ENCODE assay signal across 9 cellular contexts in the genomic region with DNA sequence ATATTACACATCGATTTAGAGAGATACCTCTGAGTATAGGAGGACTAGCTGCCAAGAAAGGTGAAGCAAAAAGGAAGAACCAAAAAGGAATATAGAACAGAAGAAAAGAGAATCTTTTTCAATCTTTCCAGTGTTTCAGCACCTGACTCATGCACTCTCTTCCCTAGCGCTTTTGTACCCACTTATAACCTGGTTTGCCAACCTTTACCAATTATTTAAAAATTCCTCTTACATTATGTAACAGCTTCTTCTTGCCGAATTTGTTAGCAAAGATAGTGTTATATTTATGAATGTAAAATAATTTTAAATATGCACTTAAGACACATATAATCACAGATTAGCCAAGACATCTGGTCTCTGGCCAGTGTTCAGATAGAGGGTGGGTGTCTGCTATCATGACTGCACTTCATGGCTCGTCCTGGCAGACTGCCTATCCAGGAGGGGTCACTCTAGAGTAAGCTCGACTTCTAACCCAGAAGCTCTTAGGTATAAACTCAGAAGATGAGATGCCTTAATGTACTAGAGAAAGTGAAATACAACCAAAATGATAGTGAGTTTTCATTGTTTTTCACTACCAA.
DNase-seq lines count a peak whose midpoint lies in the region; TF ChIP-seq lines count a peak whose summit lies in the region.
"Had no signal": no experiment of that assay in that cellular context is flagged by ENCODE, and none has a peak within 500 bp of the region (broad histone marks: within the 10 kb centered on the region; RNA-seq: fewer than 3 reads in every experiment).

No MANE protein-coding gene starts in this region.

- DNase-seq in Calu3 (peak; percentile 57), HFFc6 (peak; percentile 9), adipocyte (ENCODE audit: low read depth) (peak; percentile 20), kidney epithelial cell (ENCODE audit: low read depth) (no peak), OCI-M2 (lab: John Stamatoyannopoulos, UW; ENCODE audit: unreplicated experiment) (no peak), SW 1271 (lab: John Stamatoyannopoulos, UW) (no peak), activated gamma-delta T cell treated with Interleukin-2 at 50 U/mL for 16 hours (no peak)
- DNase-seq in activated effector memory CD4-positive, alpha-beta T cell treated with anti-CD3 and anti-CD28 coated beads, Interleukin-2, amount 50 U/mL, for 16 hours = no peak
- DNase-seq: cerebellar nuclear complex had no signal

- H3K36me3 Mint-ChIP-seq in Calu3 (ENCODE audit: insufficient read depth, unreplicated experiment) (no peaks in the 10 kb centered on the region), HFFc6 (ENCODE audit: low read depth) (no peaks in the 10 kb centered on the region; the same call in 1 of the 2 replicates)

- no peaks in the 10 kb centered on the region for H3K27me3 ChIP-seq in adipocyte (replicated peaks; ENCODE audit: control insufficient read depth, insufficient read depth, low read length)
- no peaks in the 10 kb centered on the region for H3K27me3 ChIP-seq in kidney epithelial cell (ENCODE audit: control insufficient read depth, insufficient read depth, low read length)

- TF ChIP-seq CTCF in Calu3 (IDR thresholded peaks at IDR 0.05; ENCODE audit: unreplicated experiment) (no peak), HFFc6 (IDR thresholded peaks at IDR 0.05) (peak; percentile 44; the same call in 1 of the 2 replicates), kidney epithelial cell (IDR thresholded peaks at IDR 0.05; ENCODE audit: insufficient read depth, low read length, poor library complexity, severe bottlenecking) (peak; percentile 23)

- peaks cover 40% of the 10 kb centered on the region for H3K4me1 ChIP-seq in adipocyte (ENCODE audit: control insufficient read depth, insufficient read depth, low read length)

- CTCF ChIA-PET in Calu3 (lab: Charles Lee) = interaction anchor here (0.7 to 0.9 kb wide), 2 partner anchors 18 to 20 kb away, joined by 3 read pairs; no protein-coding TSS in a partner anchor

- H3K4me3 Mint-ChIP-seq in Calu3 (ENCODE audit: low read depth, unreplicated experiment) = no peak overlapping the region
- H3K4me3 Mint-ChIP-seq in HFFc6 = no peak overlapping the region

- H3K4me3 ChIP-seq in adipocyte (ENCODE audit: low read length) (no peak overlapping the region), kidney epithelial cell (ENCODE audit: low read depth, low read length) (no peak overlapping the region)

- H3K27ac Mint-ChIP-seq in Calu3 (ENCODE audit: unreplicated experiment) = no peak overlapping the region
- no peak overlapping the region for H3K27ac Mint-ChIP-seq in HFFc6

- BruUV-seq in Calu3 (replicated peaks; lab: Mats Ljungman, UMichigan) = no TSS peak

- peaks cover 20% of the 10 kb centered on the region for H3K4me1 Mint-ChIP-seq in Calu3 (ENCODE audit: low read depth, unreplicated experiment)
- H3K4me1 Mint-ChIP-seq in HFFc6 (ENCODE audit: low read depth) = peaks cover 34% of the 10 kb centered on the region

- peaks cover 12% of the 10 kb centered on the region for H3K36me3 ChIP-seq in adipocyte (ENCODE audit: control insufficient read depth, insufficient read depth, low read length, severe bottlenecking)
- no peaks in the 10 kb centered on the region for H3K36me3 ChIP-seq in kidney epithelial cell (ENCODE audit: control insufficient read depth, insufficient read depth, low read length)

- intact Hi-C loops in Calu3 (cut with micrococcal nuclease; ENCODE audit: unreplicated experiment) = no loop called here

- H3K9ac ChIP-seq in adipocyte (ENCODE audit: low read length) = no peak overlapping the region

- no peaks in the 10 kb centered on the region for H3K9me3 ChIP-seq in adipocyte (ENCODE audit: control insufficient read depth, low read length)

- H3K9me3 Mint-ChIP-seq in Calu3 (ENCODE audit: low read depth, unreplicated experiment) = no peaks in the 10 kb centered on the region
- H3K9me3 Mint-ChIP-seq in HFFc6 = no peaks in the 10 kb centered on the region

- H3K27me3 Mint-ChIP-seq in Calu3 (ENCODE audit: unreplicated experiment) (no peaks in the 10 kb centered on the region), HFFc6 (ENCODE audit: insufficient read depth) (no peaks in the 10 kb centered on the region; the same call in 1 of the 2 replicates)

Comparison
In these comparisons a context has a peak if more than half of its experiments do, and no peak if none do; other contexts are left out.
1. DNase-seq: peak in Calu3 (single experiment), HFFc6 (single experiment) and adipocyte (single experiment); none in kidney epithelial cell (single experiment), OCI-M2 (single experiment), SW 1271 (0 of 2), activated effector memory CD4-positive, alpha-beta T cell treated with anti-CD3 and anti-CD28 coated beads, Interleukin-2, amount 50 U/mL, for 16 hours (single experiment) and activated gamma-delta T cell treated with Interleukin-2 at 50 U/mL for 16 hours (single experiment).